ENCODE assay signal across 15 cellular contexts in genomic region chr22:46585340-46586122, GRCh38.
"Had no signal": no experiment of that assay in that cellular context is flagged by ENCODE, and none has a peak within 500 bp of the region (broad histone marks: within the 10 kb centered on the region; RNA-seq: fewer than 3 reads in every experiment).

No MANE protein-coding gene starts in this region.

- H3K4me3 Mint-ChIP-seq: activated naive CD8-positive, alpha-beta T cell treated with anti-CD3 and anti-CD28 coated beads, Interleukin-2, amount 50 U/mL, for 24 hours; neural crest cell; stimulated activated effector memory CD8-positive, alpha-beta T cell treated with anti-CD3 and anti-CD28 coated beads, Interleukin-12 subunit alpha, Interleukin-12 subunit beta, amount 100 ng/mL, for 72 hours; T-cell had no signal

- H3K27me3 Mint-ChIP-seq: activated naive CD8-positive, alpha-beta T cell treated with anti-CD3 and anti-CD28 coated beads, Interleukin-2, amount 50 U/mL, for 24 hours; T-cell had no signal

- ATAC-seq: activated naive CD8-positive, alpha-beta T cell treated with anti-CD3 and anti-CD28 coated beads, Interleukin-2, amount 50 U/mL, for 24 hours; gastrocnemius medialis; heart left ventricle; left lobe of liver; stimulated activated effector memory CD8-positive, alpha-beta T cell treated with anti-CD3 and anti-CD28 coated beads, Interleukin-12 subunit alpha, Interleukin-12 subunit beta, amount 100 ng/mL, for 72 hours; T-cell had no signal

- H3K36me3 Mint-ChIP-seq: stimulated activated effector memory CD8-positive, alpha-beta T cell treated with anti-CD3 and anti-CD28 coated beads, Interleukin-12 subunit alpha, Interleukin-12 subunit beta, amount 100 ng/mL, for 72 hours; T-cell had no signal

- H3K27me3 ChIP-seq: breast epithelium, dorsolateral prefrontal cortex, gastrocnemius medialis, heart left ventricle, pancreas, tibial artery, uterus had no signal

- H3K9me3 Mint-ChIP-seq: activated naive CD8-positive, alpha-beta T cell treated with anti-CD3 and anti-CD28 coated beads, Interleukin-2, amount 50 U/mL, for 24 hours; neural crest cell; stimulated activated effector memory CD8-positive, alpha-beta T cell treated with anti-CD3 and anti-CD28 coated beads, Interleukin-12 subunit alpha, Interleukin-12 subunit beta, amount 100 ng/mL, for 72 hours; T-cell had no signal

- H3K27ac Mint-ChIP-seq: activated naive CD8-positive, alpha-beta T cell treated with anti-CD3 and anti-CD28 coated beads, Interleukin-2, amount 50 U/mL, for 24 hours; stimulated activated effector memory CD8-positive, alpha-beta T cell treated with anti-CD3 and anti-CD28 coated beads, Interleukin-12 subunit alpha, Interleukin-12 subunit beta, amount 100 ng/mL, for 72 hours; T-cell had no signal

- H3K9me3 ChIP-seq: breast epithelium, gastrocnemius medialis, heart left ventricle, pancreas, tibial artery, uterus had no signal

- H3K36me3 ChIP-seq: breast epithelium, gastrocnemius medialis, heart left ventricle, pancreas, tibial artery, uterus had no signal

- H3K4me1 ChIP-seq: breast epithelium, uterus had no signal

- DNase-seq: activated CD4-positive, alpha-beta T cell treated with anti-CD3 and anti-CD28 coated beads for 48 hours; activated naive CD4-positive, alpha-beta T cell; activated naive CD8-positive, alpha-beta T cell treated with anti-CD3 and anti-CD28 coated beads, Interleukin-2, amount 50 U/mL, for 24 hours; dorsolateral prefrontal cortex; erythroblast; gastrocnemius medialis; T-cell; tibial artery; uterus had no signal

- H3K4me3 ChIP-seq: breast epithelium, gastrocnemius medialis, heart left ventricle, pancreas, tibial artery, uterus had no signal

- H3K27ac ChIP-seq: breast epithelium, dorsolateral prefrontal cortex, gastrocnemius medialis, pancreas, tibial artery, uterus had no signal
